In the genomic region with DNA sequence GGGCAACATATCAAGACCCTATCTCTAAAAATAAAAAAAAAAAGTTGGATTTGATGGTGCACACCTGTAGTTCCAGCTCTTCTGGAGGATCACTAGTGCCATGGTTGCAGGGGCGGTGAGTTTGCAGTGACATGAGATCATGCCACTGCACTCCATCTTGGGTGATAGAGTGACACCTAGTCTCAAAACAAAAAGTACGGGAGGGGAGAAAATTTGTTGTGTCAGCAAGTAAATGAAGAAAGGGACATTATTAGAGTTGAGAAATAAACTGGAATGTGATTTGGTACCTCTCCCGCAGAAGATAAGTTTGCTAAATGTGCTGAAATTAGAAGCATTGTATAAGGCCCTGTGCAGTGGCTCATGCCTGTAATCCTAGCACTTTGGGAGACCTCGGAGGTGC, we compare ENCODE assay signal across 4 cellular contexts.
DNase-seq lines count a peak whose midpoint lies in the region; ATAC-seq, FAIRE-seq and TF ChIP-seq lines count a peak whose summit lies in the region.
"Not testable (repeated sequence)": the region's sequence is repeated elsewhere in the genome, so short reads cannot be mapped to it uniquely, and the experiment has no call there.

No MANE protein-coding gene starts in this region.

- H3K27me3 Mint-ChIP-seq in CD4-positive, CD25-positive, alpha-beta regulatory T cell = peaks cover 21% of the 10 kb centered on the region
- not testable (repeated sequence) for H3K27me3 Mint-ChIP-seq in WTC11 (ENCODE audit: low read depth)

- DNase-seq in CD4-positive, CD25-positive, alpha-beta regulatory T cell; IMR-90; WTC11 (ENCODE audit: low spot score); K562 (ENCODE audit: extremely low read depth in 1 of 4, low spot score in 3 of 4): not testable (repeated sequence)

- not testable (repeated sequence) for H4K20me1 ChIP-seq in IMR-90 (ENCODE audit: insufficient read depth, low read length); K562 (replicated peaks; ENCODE audit: control insufficient read depth, insufficient read depth, low read length)

- not testable (repeated sequence) for H3K18ac ChIP-seq in IMR-90 (ENCODE audit: low read depth, low read length)

- H3K4me1 Mint-ChIP-seq in CD4-positive, CD25-positive, alpha-beta regulatory T cell = peaks cover 13 to 25% (median 17%) of the 10 kb centered on the region in 4 donors
- peaks cover 19% of the 10 kb centered on the region for H3K4me1 Mint-ChIP-seq in WTC11

- not testable (repeated sequence) for TF ChIP-seq CTCF in IMR-90 (conservative IDR thresholded peaks at IDR 0.05; ENCODE audit: low read depth, low read length); WTC11 (IDR thresholded peaks at IDR 0.05); K562 (IDR thresholded peaks at IDR 0.05 in 2 of 3, conservative IDR thresholded peaks at IDR 0.05 in 1 of 3; ENCODE audit: insufficient read depth in 2 of 3, low read depth in 1 of 3, low read length in 3 of 3)

- TF ChIP-seq EP300 in K562 (IDR thresholded peaks at IDR 0.05; ENCODE audit: low read length) = not testable (repeated sequence)

- not testable (repeated sequence) for H2BK15ac ChIP-seq in IMR-90 (ENCODE audit: low read depth, low read length)

- H3K4me1 ChIP-seq in CD4-positive, CD25-positive, alpha-beta regulatory T cell (ENCODE audit: control insufficient read depth, insufficient read depth, low read length, poor library complexity, severe bottlenecking) = peaks cover 17% of the 10 kb centered on the region
- not testable (repeated sequence) for H3K4me1 ChIP-seq in IMR-90 (ENCODE audit: control insufficient read depth, insufficient read depth, low read length); K562 (replicated peaks in 1 of 2; ENCODE audit: control insufficient read depth in 2 of 2, insufficient read depth in 2 of 2, low read length in 2 of 2)

- not testable (repeated sequence) for H2BK5ac ChIP-seq in IMR-90 (ENCODE audit: low read depth, low read length, poor library complexity, severe bottlenecking)

- not testable (repeated sequence) for H4K8ac ChIP-seq in IMR-90 (ENCODE audit: low read depth in 2 of 2, low read length in 2 of 2)

- intact Hi-C loops in IMR-90 (cut with micrococcal nuclease) = not testable (repeated sequence)
- intact Hi-C loops in K562 (cut with micrococcal nuclease) = loop anchor here (10.0 kb wide), 1 partner anchor 57 kb away; no protein-coding TSS in a partner anchor

- not testable (repeated sequence) for H2BK120ac ChIP-seq in IMR-90 (ENCODE audit: low read depth, low read length)

- CTCF ChIA-PET in IMR-90 (lab: Yijun Ruan, JAX); WTC11 (lab: Charles Lee); K562 (lab: Yijun Ruan, JAX; ENCODE audit: low intra/inter-chr PET ratio): not testable (repeated sequence)

- not testable (repeated sequence) for H4K5ac ChIP-seq in IMR-90 (ENCODE audit: low read depth, low read length)

- H3K27me3 ChIP-seq in CD4-positive, CD25-positive, alpha-beta regulatory T cell (ENCODE audit: control insufficient read depth, insufficient read depth, low read length); IMR-90 (ENCODE audit: control insufficient read depth, insufficient read depth, low read length): not testable (repeated sequence)
- peaks cover 0 to 16% of the 10 kb centered on the region in 2 experiments; a peak in 3 of 5 replicates for H3K27me3 ChIP-seq in K562 (ENCODE audit: control insufficient read depth in 2 of 2, insufficient read depth in 2 of 2, low read length in 2 of 2)

- H3K23ac ChIP-seq in IMR-90 (ENCODE audit: low read depth, low read length) = not testable (repeated sequence)

- H3K4me2 ChIP-seq in IMR-90 (ENCODE audit: low read depth, low read length); K562 (ENCODE audit: insufficient read depth, low read length): not testable (repeated sequence)

- H3K9me3 ChIP-seq in CD4-positive, CD25-positive, alpha-beta regulatory T cell (ENCODE audit: control insufficient read depth in 2 of 2, low read length in 2 of 2); IMR-90 (ENCODE audit: control insufficient read depth, insufficient read depth, low read length); K562 (replicated peaks; ENCODE audit: control insufficient read depth, insufficient read depth, low read depth, low read length): not testable (repeated sequence)

- not testable (repeated sequence) for ATAC-seq in CD4-positive, CD25-positive, alpha-beta regulatory T cell (ENCODE audit: low read depth in 2 of 2); IMR-90 (ENCODE audit: low read depth); WTC11; K562

- not testable (repeated sequence) for H2AFZ ChIP-seq in IMR-90 (replicated peaks; ENCODE audit: low read length, poor library complexity); K562 (ENCODE audit: low read depth, low read length)

- not testable (repeated sequence) for TF ChIP-seq POLR2A in IMR-90 (IDR thresholded peaks at IDR 0.05; ENCODE audit: low read depth, low read length); K562 (conservative IDR thresholded peaks at IDR 0.05)

- H3K14ac ChIP-seq in IMR-90 (replicated peaks; ENCODE audit: low read depth, low read length) = not testable (repeated sequence)

- peak overlapping the region in 2 of 3 donors; percentile 35 to 60 for H3K27ac Mint-ChIP-seq in CD4-positive, CD25-positive, alpha-beta regulatory T cell
- H3K27ac Mint-ChIP-seq in WTC11 = not testable (repeated sequence)

- not testable (repeated sequence) for H3K9me1 ChIP-seq in IMR-90 (ENCODE audit: insufficient read depth, low read length); K562 (ENCODE audit: control insufficient read depth, insufficient read depth, low read length)

- POLR2A ChIA-PET in IMR-90 (lab: Charles Lee; ENCODE audit: unreplicated experiment) = not testable (repeated sequence)
- POLR2A ChIA-PET in WTC11 (lab: Charles Lee) = interaction anchor here (0.8 to 1.9 kb wide), 3 partner anchors 11 to 145 kb away, joined by 3 to 14 read pairs (median 8); no protein-coding TSS in a partner anchor
- POLR2A ChIA-PET in K562 (lab: Yijun Ruan, JAX) = interaction anchor here (4.5 kb wide), 1 partner anchor 10 kb away, joined by 20 read pairs; no protein-coding TSS in a partner anchor

- no CpG with 5 or more reads among the region's 4 CpGs for WGBS in IMR-90 (ENCODE audit: extremely low coverage in 2 of 2, insufficient read length in 1 of 2), 2 experiments
- 21% methylated on average over 3 of the region's 4 CpGs for WGBS in K562 (ENCODE audit: insufficient coverage, low coverage, missing lambda C conversion rate)

- H3K79me1 ChIP-seq in IMR-90 (ENCODE audit: low read depth in 1 of 2, low read length in 2 of 2) = not testable (repeated sequence)

- H3K36me3 ChIP-seq in CD4-positive, CD25-positive, alpha-beta regulatory T cell (ENCODE audit: control insufficient read depth, insufficient read depth, low read length); IMR-90 (ENCODE audit: control insufficient read depth, insufficient read depth, low read length); K562 (ENCODE audit: control insufficient read depth, insufficient read depth, low read length): not testable (repeated sequence)

- H3K36me3 Mint-ChIP-seq in CD4-positive, CD25-positive, alpha-beta regulatory T cell; WTC11: not testable (repeated sequence)

- not testable (repeated sequence) for TF ChIP-seq RAD21 in IMR-90 (IDR thresholded peaks at IDR 0.05; ENCODE audit: low read length); K562 (CRISPR knock-in tag; conservative IDR thresholded peaks at IDR 0.05 in 1 of 2, IDR thresholded peaks at IDR 0.05 in 1 of 2)

- not testable (repeated sequence) for H3K79me2 ChIP-seq in K562 (ENCODE audit: control insufficient read depth, insufficient read depth, low read length)

- in situ Hi-C loops in IMR-90 (cut with MboI; ENCODE audit: low sequenced_read_pairs); K562 (cut with MboI): not testable (repeated sequence)

- H2AK9ac ChIP-seq in IMR-90 (replicated peaks; ENCODE audit: low read depth, low read length, poor library complexity) = not testable (repeated sequence)

- H3K56ac ChIP-seq in IMR-90 (ENCODE audit: extremely low read depth, insufficient read depth, low read length) = not testable (repeated sequence)

- not testable (repeated sequence) for H3K9me3 Mint-ChIP-seq in CD4-positive, CD25-positive, alpha-beta regulatory T cell; WTC11

- H3K27ac ChIP-seq in CD4-positive, CD25-positive, alpha-beta regulatory T cell (ENCODE audit: insufficient read depth, low read length, poor library complexity, severe bottlenecking); IMR-90 (ENCODE audit: insufficient read depth, low read length); K562 (ENCODE audit: extremely low read depth, low read depth, low read length): not testable (repeated sequence)

- not testable (repeated sequence) for H3K4ac ChIP-seq in IMR-90 (ENCODE audit: low read depth, low read length)

- BruUV-seq in IMR-90 (replicated peaks; lab: Mats Ljungman, UMichigan); K562 (replicated peaks; lab: Mats Ljungman, UMichigan): not testable (repeated sequence)

- H4K91ac ChIP-seq in IMR-90 (ENCODE audit: insufficient read depth, low read depth, low read length) = not testable (repeated sequence)

- not testable (repeated sequence) for H3K4me3 ChIP-seq in CD4-positive, CD25-positive, alpha-beta regulatory T cell (ENCODE audit: low read depth, low read length); IMR-90 (ENCODE audit: insufficient read depth, low read depth, low read length); K562

- dilution Hi-C loops in IMR-90 (cut with HindIII; ENCODE audit: low sequenced_read_pairs, unreplicated experiment) = not testable (repeated sequence)

- not testable (repeated sequence) for H3K4me3 Mint-ChIP-seq in CD4-positive, CD25-positive, alpha-beta regulatory T cell
- peak overlapping the region; percentile 85 for H3K4me3 Mint-ChIP-seq in WTC11

- peak; percentile 59 for FAIRE-seq in K562 (lab: Jason Lieb, UNC)

- H2BK20ac ChIP-seq in IMR-90 (ENCODE audit: low read depth, low read length) = not testable (repeated sequence)

- not testable (repeated sequence) for H2AK5ac ChIP-seq in IMR-90 (ENCODE audit: low read depth, low read length)

- H3K9ac ChIP-seq in IMR-90 (ENCODE audit: low read depth, low read length); K562 (ENCODE audit: insufficient read depth in 1 of 2, low read depth in 2 of 2, low read length in 2 of 2): not testable (repeated sequence)

TF ChIP-seq in K562, 482 proteins besides CTCF, POLR2A, EP300 and RAD21 (continues in another document):
- TF ChIP-seq MAFF (IDR thresholded peaks at IDR 0.05; ENCODE audit: low read length) (peak; percentile 18; the same call in 1 of the 2 replicates), ZNF316 (IDR thresholded peaks at IDR 0.05) (peak; percentile 87), MAFG (tag; conservative IDR thresholded peaks at IDR 0.05) (peak; percentile 74)
